In genomic region chr2:63861220-63861822, GRCh38 we compare ENCODE assay signal across 1 cellular context.
TF ChIP-seq lines count a peak whose summit lies in the region.

No MANE protein-coding gene starts in this region.

TF ChIP-seq in H1, 55 proteins besides CTCF, POLR2A, EP300 and RAD21:
- TF ChIP-seq HDAC6 (IDR thresholded peaks at IDR 0.05; ENCODE audit: low read depth, low read length) (no peak), CREB1 (IDR thresholded peaks at IDR 0.05) (no peak), RNF2 (IDR thresholded peaks at IDR 0.05; ENCODE audit: borderline replicate concordance, low read depth, low read length, missing control alignments, poor library complexity, severe bottlenecking) (no peak), USF2 (IDR thresholded peaks at IDR 0.05; ENCODE audit: low read length) (no peak), PHF8 (conservative IDR thresholded peaks at IDR 0.05; ENCODE audit: low read depth, low read length) (no peak), JUND (IDR thresholded peaks at IDR 0.05; ENCODE audit: low read length) (no peak), MAX (IDR thresholded peaks at IDR 0.05) (no peak), TEAD4 (IDR thresholded peaks at IDR 0.05; ENCODE audit: low read depth, low read length) (no peak), BRCA1 (IDR thresholded peaks at IDR 0.05; ENCODE audit: low read depth, low read length) (no peak), YY1 (IDR thresholded peaks at IDR 0.05; ENCODE audit: low read depth, low read length) (no peak), NANOG (IDR thresholded peaks at IDR 0.05; ENCODE audit: insufficient read depth, low read depth, low read length, poor library complexity, severe bottlenecking) (no peak), TAF7 (optimal IDR thresholded peaks at IDR 0.05; ENCODE audit: borderline replicate concordance, low read depth, low read length) (no peak), TBP (IDR thresholded peaks at IDR 0.05; ENCODE audit: low read depth, low read length) (no peak)
